ENCODE assay signal across 1 cellular context in genomic region chr1:12745992-12746323, GRCh38.
A peak's percentile ranks its signal among the peaks of the same experiment; 100 is the strongest.
TF ChIP-seq lines count a peak whose summit lies in the region.

CFAP107 (plus strand) TSS chr1:12746200; CDS start chr1:12746431, 231 bp downstream.

TF ChIP-seq in GM12878, 131 proteins besides CTCF, POLR2A, EP300 and RAD21:
- peak; percentile 67 for TF ChIP-seq RUNX3 (IDR thresholded peaks at IDR 0.05; ENCODE audit: low read length)
- TF ChIP-seq RB1 (IDR thresholded peaks at IDR 0.05; ENCODE audit: borderline replicate concordance): no peak
- no peak for TF ChIP-seq E4F1 (IDR thresholded peaks at IDR 0.05; ENCODE audit: borderline replicate concordance, partially characterized antibody)
